ENCODE assay signal across 8 cellular contexts in genomic region chr6:163170294-163170883, GRCh38.
DNase-seq lines count a peak whose midpoint lies in the region; ATAC-seq and TF ChIP-seq lines count a peak whose summit lies in the region.

No MANE protein-coding gene starts in this region.

- no CpG with 5 or more reads among the region's 14 CpGs for WGBS in trophoblast cell (ENCODE audit: extremely low coverage, insufficient coverage, insufficient read length)

- no peak overlapping the region for H2BK5ac ChIP-seq in trophoblast cell (ENCODE audit: low read depth, low read length, poor library complexity)

- H2AFZ ChIP-seq in GM23338: peak overlapping the region; percentile 43; the same call in 1 of the 2 replicates
- H2AFZ ChIP-seq in trophoblast cell (ENCODE audit: insufficient read depth, low read length, poor library complexity): no peak overlapping the region

- H3K36me3 ChIP-seq in GM23338 (ENCODE audit: insufficient read depth) (no peaks in the 10 kb centered on the region), trophoblast cell (ENCODE audit: control insufficient read depth in 1 of 2, insufficient read depth in 2 of 2, low read length in 2 of 2) (no peaks in the 10 kb centered on the region)

- no peak overlapping the region for H2BK120ac ChIP-seq in trophoblast cell (ENCODE audit: insufficient read depth, low read length, poor library complexity)

- no peak overlapping the region for H2BK12ac ChIP-seq in trophoblast cell (ENCODE audit: low read length)

- no peak overlapping the region for H3K4ac ChIP-seq in trophoblast cell (ENCODE audit: low read depth, low read length)

- H3K9me2 ChIP-seq in GM23338 (ENCODE audit: insufficient read depth): peaks cover 7% of the 10 kb centered on the region; the same call in 1 of the 2 replicates

- H3K9me3 Mint-ChIP-seq in GM23338: peaks cover 16% of the 10 kb centered on the region

- H3K23ac ChIP-seq in trophoblast cell (ENCODE audit: low read length): no peak overlapping the region

- H3K79me1 ChIP-seq in trophoblast cell (ENCODE audit: low read length): no peaks in the 10 kb centered on the region

- no peak overlapping the region for H3K4me2 ChIP-seq in GM23338
- H3K4me2 ChIP-seq in trophoblast cell (ENCODE audit: low read length): no peak overlapping the region

- peaks cover 2% of the 10 kb centered on the region for H3K9me3 ChIP-seq in trophoblast cell (ENCODE audit: insufficient read depth, low read depth, low read length)

- no peak overlapping the region for H4K91ac ChIP-seq in trophoblast cell (ENCODE audit: low read depth, low read length)

- no peak overlapping the region for H2AK5ac ChIP-seq in trophoblast cell (ENCODE audit: low read length)

- no peak overlapping the region for H4K12ac ChIP-seq in trophoblast cell (ENCODE audit: low read depth, low read length)

- H3K36me3 Mint-ChIP-seq in GM23338 (ENCODE audit: low read depth): peaks cover 17% of the 10 kb centered on the region

- no peaks in the 10 kb centered on the region for H3K4me1 ChIP-seq in GM23338 (ENCODE audit: insufficient read depth)
- H3K4me1 ChIP-seq in trophoblast cell (ENCODE audit: control insufficient read depth in 1 of 2, insufficient read depth in 2 of 2, low read length in 2 of 2): peaks cover 0 to 2% of the 10 kb centered on the region in 2 experiments

- H3K4me3 ChIP-seq in GM23338: no peak overlapping the region
- H3K4me3 ChIP-seq in NB4 (ENCODE audit: low read depth, low read length): no peak overlapping the region
- no peak overlapping the region for H3K4me3 ChIP-seq in trophoblast cell (ENCODE audit: low read depth, low read length)

- DNase-seq in NCI-H82 (lab: John Stamatoyannopoulos, UW) (peak; percentile 55), NCI-H82 treated with DMSO at 0.1 percent for 48 hours (lab: John Stamatoyannopoulos, UW; ENCODE audit: unreplicated experiment) (no peak), GM23338 (ENCODE audit: low spot score) (peak; percentile 51), NB4 (ENCODE audit: low read depth) (peak; percentile 61), caudate nucleus (lab: John Stamatoyannopoulos, UW) (no peak), trophoblast cell (peak; percentile 24 to 58), OCI-M2 (lab: John Stamatoyannopoulos, UW; ENCODE audit: unreplicated experiment) (no peak), NCI-H1694 treated with DMSO at 0.1 percent for 48 hours (lab: John Stamatoyannopoulos, UW) (no peak)

- no peak overlapping the region for H3K18ac ChIP-seq in trophoblast cell (ENCODE audit: low read length)

- TF ChIP-seq CTCF in GM23338 (conservative IDR thresholded peaks at IDR 0.05; ENCODE audit: low read depth in 2 of 2) (peak; percentile 72 to 78), NB4 (IDR thresholded peaks at IDR 0.05; ENCODE audit: low read depth, low read length) (peak; percentile 82)

- H4K8ac ChIP-seq in trophoblast cell (ENCODE audit: low read depth, low read length): no peak overlapping the region

- H3K9ac ChIP-seq in trophoblast cell (ENCODE audit: low read length): no peak overlapping the region

- no peak for TF ChIP-seq POLR2A in NB4 (IDR thresholded peaks at IDR 0.05; ENCODE audit: extremely low read depth, insufficient read length)

- peaks cover 3% of the 10 kb centered on the region for H3K27me3 Mint-ChIP-seq in GM23338 (ENCODE audit: insufficient read depth, low read depth, poor library complexity)

- no peaks in the 10 kb centered on the region for H4K20me1 ChIP-seq in GM23338 (replicated peaks; ENCODE audit: insufficient read depth)

- no peaks in the 10 kb centered on the region for H3F3A ChIP-seq in GM23338 (replicated peaks; ENCODE audit: low read depth)

- H3K27ac ChIP-seq in GM23338 (ENCODE audit: low read depth) (no peak overlapping the region), caudate nucleus (ENCODE audit: low read depth, low read length) (peak overlapping the region; percentile 38), trophoblast cell (ENCODE audit: low read depth, low read length) (no peak overlapping the region)

- H3K4me3 Mint-ChIP-seq in GM23338: no peak overlapping the region

- no peaks in the 10 kb centered on the region for H3K27me3 ChIP-seq in GM23338 (ENCODE audit: insufficient read depth)
- H3K27me3 ChIP-seq in trophoblast cell (ENCODE audit: insufficient read depth, low read length): no peaks in the 10 kb centered on the region

- H3K79me2 ChIP-seq in GM23338 (replicated peaks; ENCODE audit: insufficient read depth) (no peaks in the 10 kb centered on the region), trophoblast cell (ENCODE audit: control insufficient read depth, insufficient read depth, low read length, poor library complexity) (no peaks in the 10 kb centered on the region)

- H3K14ac ChIP-seq in trophoblast cell (ENCODE audit: low read length): no peak overlapping the region

- no peak overlapping the region for H3K27ac Mint-ChIP-seq in GM23338

- ATAC-seq in GM23338: peak; percentile 38; the same call in 2 of the 3 replicates

- H3K4me1 Mint-ChIP-seq in GM23338: peaks cover 4% of the 10 kb centered on the region; the same call in 2 of the 3 replicates

TF ChIP-seq in GM23338, 12 proteins besides CTCF, POLR2A, EP300 and RAD21 (continues in another document):
- TF ChIP-seq EZH2 (IDR thresholded peaks at IDR 0.05; ENCODE audit: low read depth, unreplicated experiment) (no peak), ETS1 (IDR thresholded peaks at IDR 0.05) (no peak), NANOG (IDR thresholded peaks at IDR 0.05; ENCODE audit: borderline replicate concordance) (no peak)
- TF ChIP-seq, protein P1, sequence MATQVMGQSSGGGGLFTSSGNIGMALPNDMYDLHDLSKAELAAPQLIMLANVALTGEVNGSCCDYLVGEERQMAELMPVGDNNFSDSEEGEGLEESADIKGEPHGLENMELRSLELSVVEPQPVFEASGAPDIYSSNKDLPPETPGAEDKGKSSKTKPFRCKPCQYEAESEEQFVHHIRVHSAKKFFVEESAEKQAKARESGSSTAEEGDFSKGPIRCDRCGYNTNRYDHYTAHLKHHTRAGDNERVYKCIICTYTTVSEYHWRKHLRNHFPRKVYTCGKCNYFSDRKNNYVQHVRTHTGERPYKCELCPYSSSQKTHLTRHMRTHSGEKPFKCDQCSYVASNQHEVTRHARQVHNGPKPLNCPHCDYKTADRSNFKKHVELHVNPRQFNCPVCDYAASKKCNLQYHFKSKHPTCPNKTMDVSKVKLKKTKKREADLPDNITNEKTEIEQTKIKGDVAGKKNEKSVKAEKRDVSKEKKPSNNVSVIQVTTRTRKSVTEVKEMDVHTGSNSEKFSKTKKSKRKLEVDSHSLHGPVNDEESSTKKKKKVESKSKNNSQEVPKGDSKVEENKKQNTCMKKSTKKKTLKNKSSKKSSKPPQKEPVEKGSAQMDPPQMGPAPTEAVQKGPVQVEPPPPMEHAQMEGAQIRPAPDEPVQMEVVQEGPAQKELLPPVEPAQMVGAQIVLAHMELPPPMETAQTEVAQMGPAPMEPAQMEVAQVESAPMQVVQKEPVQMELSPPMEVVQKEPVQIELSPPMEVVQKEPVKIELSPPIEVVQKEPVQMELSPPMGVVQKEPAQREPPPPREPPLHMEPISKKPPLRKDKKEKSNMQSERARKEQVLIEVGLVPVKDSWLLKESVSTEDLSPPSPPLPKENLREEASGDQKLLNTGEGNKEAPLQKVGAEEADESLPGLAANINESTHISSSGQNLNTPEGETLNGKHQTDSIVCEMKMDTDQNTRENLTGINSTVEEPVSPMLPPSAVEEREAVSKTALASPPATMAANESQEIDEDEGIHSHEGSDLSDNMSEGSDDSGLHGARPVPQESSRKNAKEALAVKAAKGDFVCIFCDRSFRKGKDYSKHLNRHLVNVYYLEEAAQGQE (IDR thresholded peaks at IDR 0.05; ENCODE audit: unreplicated experiment): no peak

Comparison
In these comparisons a context has a peak if more than half of its experiments do, and no peak if none do; other contexts are left out.
1. DNase-seq: peak in NCI-H82 (single experiment), GM23338 (single experiment), NB4 (single experiment) and trophoblast cell (2 of 2); none in NCI-H82 treated with DMSO at 0.1 percent for 48 hours (single experiment), caudate nucleus (0 of 61), OCI-M2 (single experiment) and NCI-H1694 treated with DMSO at 0.1 percent for 48 hours (single experiment).